In genomic region chr12:112936264-112936663, GRCh38 we compare ENCODE assay signal across 22 cellular contexts. TPM values are rescaled to one million over a fixed set of nuclear protein-coding genes. Genes with fewer than 3 reads are reported as not detected.
A peak's percentile ranks its signal among the peaks of the same experiment; 100 is the strongest.
DNase-seq lines count a peak whose midpoint lies in the region; TF ChIP-seq lines count a peak whose summit lies in the region.
"Had no signal": no experiment of that assay in that cellular context is flagged by ENCODE, and none has a peak within 500 bp of the region (broad histone marks: within the 10 kb centered on the region; RNA-seq: fewer than 3 reads in every experiment).

No MANE protein-coding gene starts in this region.

- H2BK120ac ChIP-seq in mesendoderm (ENCODE audit: low read depth, low read length) = no peak overlapping the region

- H3K27me3 ChIP-seq in CD4-positive, alpha-beta memory T cell (ENCODE audit: insufficient read depth, low read length) = no peaks in the 10 kb centered on the region
- H3K27me3 ChIP-seq in parathyroid adenoma (ENCODE audit: control insufficient read depth, insufficient read depth, low read length) (no peaks in the 10 kb centered on the region), mesendoderm (ENCODE audit: insufficient read depth, low read length, poor library complexity) (peaks cover 2% of the 10 kb centered on the region)

- H3K4ac ChIP-seq in mesendoderm (ENCODE audit: low read depth, low read length) = no peak overlapping the region

- H3K18ac ChIP-seq in mesendoderm (ENCODE audit: low read length) = no peak overlapping the region

- H3K9ac ChIP-seq in parathyroid adenoma (no peak overlapping the region), mesendoderm (ENCODE audit: low read length) (no peak overlapping the region)

- H4K5ac ChIP-seq in mesendoderm (ENCODE audit: low read length) = no peak overlapping the region

- no peak overlapping the region for H2AK5ac ChIP-seq in mesendoderm (ENCODE audit: low read length)

- CTCF ChIA-PET in CD4-positive, alpha-beta memory T cell (lab: Charles Lee; ENCODE audit: partially characterized antibody) = no interaction called here
- CTCF ChIA-PET in HEK293 (lab: Yijun Ruan, JAX) = no interaction called here

- H4K8ac ChIP-seq in mesendoderm (ENCODE audit: low read depth, low read length) = no peak overlapping the region

- peaks cover 0 to 5% of the 10 kb centered on the region in 2 donors for H3K36me3 Mint-ChIP-seq in CD4-positive, alpha-beta memory T cell

- no peak overlapping the region for H3K4me3 ChIP-seq in CD4-positive, alpha-beta memory T cell (ENCODE audit: low read length in 2 of 2)
- H3K4me3 ChIP-seq in HEK293 (ENCODE audit: low read depth, low read length) = no peak overlapping the region
- H3K4me3 ChIP-seq in epithelial cell of esophagus (ENCODE audit: low read length) = no peak overlapping the region
- no peak overlapping the region for H3K4me3 ChIP-seq in parathyroid adenoma (ENCODE audit: low read depth, low read length)
- no peak overlapping the region for H3K4me3 ChIP-seq in mesendoderm (ENCODE audit: low read length)
- H3K4me3 ChIP-seq: thoracic aorta had no signal

- peak overlapping the region; percentile 85 for H2AFZ ChIP-seq in parathyroid adenoma

- peaks cover 32% of the 10 kb centered on the region for H3K4me1 ChIP-seq in CD4-positive, alpha-beta memory T cell (ENCODE audit: insufficient read depth, low read length)
- 0 out of 2 replicates have a peak, but pooled peaks cover 2% of the 10 kb centered on the region for H3K4me1 ChIP-seq in HEK293 (ENCODE audit: control insufficient read depth, insufficient read depth, low read length)
- peaks cover 14% of the 10 kb centered on the region for H3K4me1 ChIP-seq in parathyroid adenoma
- no peaks in the 10 kb centered on the region for H3K4me1 ChIP-seq in mesendoderm (ENCODE audit: control insufficient read depth, low read depth, low read length)

- H2BK15ac ChIP-seq in mesendoderm (replicated peaks; ENCODE audit: low read depth) = no peak overlapping the region

- H3K36me3 ChIP-seq in CD4-positive, alpha-beta memory T cell (ENCODE audit: insufficient read depth, low read length) = no peaks in the 10 kb centered on the region
- H3K36me3 ChIP-seq in HEK293 (ENCODE audit: control insufficient read depth in 2 of 2, insufficient read depth in 1 of 2, low read length in 2 of 2) (no peaks in the 10 kb centered on the region), parathyroid adenoma (ENCODE audit: control insufficient read depth, insufficient read depth, low read length) (no peaks in the 10 kb centered on the region), mesendoderm (ENCODE audit: control insufficient read depth, insufficient read depth, low read length) (no peaks in the 10 kb centered on the region)
- H3K36me3 ChIP-seq: thoracic aorta had no signal

- H3K23ac ChIP-seq in mesendoderm (ENCODE audit: low read length) = no peak overlapping the region

- H3K4me1 Mint-ChIP-seq in CD4-positive, alpha-beta memory T cell = peaks cover 28 to 41% (median 34%) of the 10 kb centered on the region in 4 donors

- no peaks in the 10 kb centered on the region for H3K79me2 ChIP-seq in parathyroid adenoma
- no peaks in the 10 kb centered on the region for H3K79me2 ChIP-seq in mesendoderm (ENCODE audit: control insufficient read depth, insufficient read depth, low read length)

- peaks cover 0 to 5% (median 0%) of the 10 kb centered on the region in 8 donors for H3K9me3 Mint-ChIP-seq in CD4-positive, alpha-beta memory T cell
- H3K9me3 Mint-ChIP-seq: activated CD8-positive, alpha-beta T cell treated with anti-CD3 and anti-CD28 coated beads for 36 hours; H9 had no signal

- no peak overlapping the region for H2BK5ac ChIP-seq in mesendoderm (ENCODE audit: low read length)

- H3K9me3 ChIP-seq in CD4-positive, alpha-beta memory T cell (ENCODE audit: control insufficient read depth in 1 of 2, low read length in 2 of 2) = no peaks in the 10 kb centered on the region
- H3K9me3 ChIP-seq in HEK293 (ENCODE audit: control insufficient read depth, insufficient read depth, low read depth, low read length) (no peaks in the 10 kb centered on the region), parathyroid adenoma (ENCODE audit: control insufficient read depth, low read length) (no peaks in the 10 kb centered on the region)
- H3K9me3 ChIP-seq: thoracic aorta had no signal

- no CpG with 5 or more reads among the region's 1 CpG for WGBS in mesendoderm (ENCODE audit: extremely low coverage, insufficient coverage, low lambda C conversion rate)

- peak overlapping the region in 6 of 7 donors; percentile 37 to 93 (median 68) for H3K27ac Mint-ChIP-seq in CD4-positive, alpha-beta memory T cell
- H3K27ac Mint-ChIP-seq: activated CD8-positive, alpha-beta T cell treated with anti-CD3 and anti-CD28 coated beads for 36 hours; H9; stimulated activated naive B cell treated with anti-CD40 and anti-IgM and Interleukin-4, amounts not matched to agents 10 μg/mL and 1 μg/mL and 100 μg/mL, for 72 hours had no signal

- H3K79me1 ChIP-seq in mesendoderm (ENCODE audit: low read length) = no peaks in the 10 kb centered on the region

- intact Hi-C loops in CD4-positive, alpha-beta memory T cell (cut with micrococcal nuclease) = no loop called here

- H3K4me2 ChIP-seq in parathyroid adenoma (ENCODE audit: low read length) = no peak overlapping the region
- no peak overlapping the region for H3K4me2 ChIP-seq in mesendoderm (ENCODE audit: low read length)

- no peak overlapping the region for H3K27ac ChIP-seq in CD4-positive, alpha-beta memory T cell (ENCODE audit: low read depth, low read length)
- H3K27ac ChIP-seq in HEK293 (ENCODE audit: extremely low read depth, low read depth, low read length) (no peak overlapping the region), parathyroid adenoma (peak overlapping the region; percentile 21), mesendoderm (ENCODE audit: low read depth, low read length) (no peak overlapping the region)
- H3K27ac ChIP-seq: thoracic aorta had no signal

- DNase-seq in CD4-positive, alpha-beta memory T cell = no peak
- peak; percentile 92 for DNase-seq in epithelial cell of esophagus (ENCODE audit: low read depth)
- DNase-seq in mesendoderm = no peak
- DNase-seq in SHP77 (lab: John Stamatoyannopoulos, UW) = no peak
- DNase-seq in NCI-H2081 (lab: John Stamatoyannopoulos, UW) = no peak
- DNase-seq: activated CD4-positive, CD25-positive, alpha-beta regulatory T cell; activated CD8-positive, alpha-beta T cell treated with anti-CD3 and anti-CD28 coated beads for 36 hours; activated gamma-delta T cell treated with Interleukin-2 at 50 U/mL for 16 hours; anterior cingulate cortex; caudate nucleus; glutamatergic neuron; H9; NCI-H1105; NCI-H2029; NCI-H2227 treated with DMSO at 0.1 percent for 48 hours; occipital lobe; stimulated activated CD4-positive, alpha-beta T cell treated with anti-CD3 and anti-CD28 coated beads, Interleukin-4, amount 100 ng/mL, for 1 hour; stimulated activated naive B cell treated with anti-CD40 and anti-IgM and Interleukin-4, amounts not matched to agents 10 μg/mL and 1 μg/mL and 100 μg/mL, for 72 hours had no signal

- H3K4me3 Mint-ChIP-seq in CD4-positive, alpha-beta memory T cell = peak overlapping the region in 1 of 8 donors; percentile 5
- H3K4me3 Mint-ChIP-seq: activated CD8-positive, alpha-beta T cell treated with anti-CD3 and anti-CD28 coated beads for 36 hours; CD14-positive monocyte; H9; stimulated activated naive B cell treated with anti-CD40 and anti-IgM and Interleukin-4, amounts not matched to agents 10 μg/mL and 1 μg/mL and 100 μg/mL, for 72 hours had no signal

- no peak overlapping the region for H3K56ac ChIP-seq in mesendoderm (ENCODE audit: low read length)

- H3K27me3 Mint-ChIP-seq in CD4-positive, alpha-beta memory T cell = no peaks in the 10 kb centered on the region
- H3K27me3 Mint-ChIP-seq: activated CD8-positive, alpha-beta T cell treated with anti-CD3 and anti-CD28 coated beads for 36 hours; stimulated activated naive B cell treated with anti-CD40 and anti-IgM and Interleukin-4, amounts not matched to agents 10 μg/mL and 1 μg/mL and 100 μg/mL, for 72 hours had no signal

- POLR2A ChIA-PET in CD4-positive, alpha-beta memory T cell (lab: Charles Lee; ENCODE audit: partially characterized antibody) = interaction anchor here (2.5 to 6.0 kb wide), 2 partner anchors 29 to 42 kb away, joined by 38 to 84 read pairs; partner anchors contain the start of genes OAS1 and OAS2
- POLR2A ChIA-PET in HEK293 (lab: Yijun Ruan, JAX) = no interaction called here

- TF ChIP-seq CTCF in HEK293 (tag by site-specific recombination; IDR thresholded peaks at IDR 0.05) (no peak), epithelial cell of esophagus (IDR thresholded peaks at IDR 0.05; ENCODE audit: insufficient read depth, low read depth, low read length, missing control alignments) (no peak), parathyroid adenoma (IDR thresholded peaks at IDR 0.05) (no peak)

TF ChIP-seq in HEK293, 187 proteins besides CTCF, POLR2A, EP300 and RAD21:
- TF ChIP-seq ZNF501 (tag by site-specific recombination; IDR thresholded peaks at IDR 0.05) (no peak), ZNF335 (tag by site-specific recombination; conservative IDR thresholded peaks at IDR 0.05) (peak; percentile 25; the same call in 1 of the 2 replicates)

RNA-seq across cellular contexts. Expression of gene OAS3, which starts 2.0 kb away (rescaled TPM):
- 10 to 100 TPM; 20.3 to 22.5 TPM for total RNA-seq in CD4-positive, alpha-beta memory T cell
- polyA plus RNA-seq in CD4-positive, alpha-beta memory T cell = 10 to 100 TPM; 14.4 to 31.3 TPM
- 0.39 TPM for polyA plus RNA-seq in mesendoderm (2013, experiment 1 of 2)
- polyA plus RNA-seq in mesendoderm (2013, experiment 2 of 2) = 0.46 TPM

RNA-seq across cellular contexts. Expression of gene OAS1, which starts 29.5 kb away (rescaled TPM):
- total RNA-seq in CD4-positive, alpha-beta memory T cell = 10 to 100 TPM in 1 of 2 experiments, 1 to 10 TPM in 1; 8.4 to 10.9 TPM
- polyA plus RNA-seq in CD4-positive, alpha-beta memory T cell = 10 to 100 TPM; 30.3 to 49.3 TPM
- polyA plus RNA-seq in mesendoderm (2013, experiment 1 of 2) = 0.03 TPM
- polyA plus RNA-seq in mesendoderm (2013, experiment 2 of 2) = 0.04 TPM
- total RNA-seq: H9 had no signal

RNA-seq across cellular contexts. Expression of gene OAS2, which starts 42.1 kb away (rescaled TPM):
- total RNA-seq in CD4-positive, alpha-beta memory T cell = 10 to 100 TPM; 73.5 to 77.4 TPM
- polyA plus RNA-seq in CD4-positive, alpha-beta memory T cell = 10 to 100 TPM; 25.5 to 65.6 TPM
- 0.03 TPM for polyA plus RNA-seq in mesendoderm (2013, experiment 1 of 2)
- polyA plus RNA-seq in mesendoderm (2013, experiment 2 of 2) = 0.06 TPM
- total RNA-seq: H9 had no signal
